8 cellular contexts compared by ENCODE assay signal in the genomic region with DNA sequence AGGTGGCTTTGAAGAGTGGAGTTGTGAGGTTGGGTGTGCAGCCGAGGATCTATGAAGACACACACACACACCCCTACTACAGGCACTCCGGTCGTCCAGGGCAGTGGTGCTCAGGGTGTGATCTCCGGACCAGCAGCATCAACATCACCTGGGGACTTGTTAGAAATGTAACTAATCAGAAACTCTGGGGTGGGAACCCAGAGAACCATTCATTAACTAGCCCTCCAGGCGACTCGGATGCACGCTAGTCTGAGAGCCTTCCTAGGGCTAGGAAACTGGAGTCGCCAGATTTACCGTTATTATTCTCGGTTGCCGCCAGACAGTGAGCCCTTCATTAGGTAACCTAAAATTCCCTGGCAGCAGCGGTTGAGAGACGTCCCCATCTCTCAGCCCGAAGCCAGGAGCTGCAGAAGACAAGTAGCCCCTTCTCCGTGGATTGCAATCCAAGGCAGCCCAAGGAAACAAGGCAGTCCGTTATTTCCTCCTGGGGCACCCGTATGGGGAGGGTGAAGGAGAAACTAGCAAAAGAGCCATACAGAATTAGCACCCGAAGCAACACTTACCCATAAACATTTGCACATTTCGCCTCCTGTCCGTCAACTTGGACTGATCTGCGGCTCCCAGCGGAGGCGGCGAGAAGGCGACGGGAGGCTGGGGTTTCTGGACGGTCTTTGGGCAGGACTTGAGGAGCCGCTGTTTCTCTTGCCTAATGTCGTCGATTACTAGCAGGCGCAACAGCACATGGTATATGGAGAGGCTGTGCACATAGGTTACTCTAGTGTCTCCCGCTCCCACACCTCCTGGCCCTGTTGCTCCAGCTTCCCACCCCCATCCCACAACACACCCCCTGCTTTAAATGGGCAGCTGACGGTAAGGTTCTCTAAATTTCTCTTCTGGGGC. TPM values are rescaled to one million over a fixed set of nuclear protein-coding genes. Genes with fewer than 3 reads are reported as not detected.
DNase-seq lines count a peak whose midpoint lies in the region; ATAC-seq lines count a peak whose summit lies in the region.

No MANE protein-coding gene starts in this region.

- intact Hi-C loops in left ventricle myocardium superior (cut with micrococcal nuclease), result no loop called here

- DNase-seq in AG20443 (ENCODE audit: low spot score), result peak; percentile 61
- DNase-seq in left ventricle myocardium superior, result peak; percentile 61
- DNase-seq in renal cortical epithelial cell (ENCODE audit: low read depth), result peak; percentile 66
- no peak for DNase-seq in epidermal melanocyte (ENCODE audit: insufficient read length, low spot score)
- no peak for DNase-seq in LoVo (ENCODE audit: low spot score)

- H3K27me3 Mint-ChIP-seq in activated T-helper 17 cell treated with anti-CD3 and anti-CD28 coated beads, Interleukin-2, amount 50 U/mL, for 72 hours, result peaks cover 70% of the 10 kb centered on the region

- peaks cover 5% of the 10 kb centered on the region for H3K36me3 Mint-ChIP-seq in activated T-helper 17 cell treated with anti-CD3 and anti-CD28 coated beads, Interleukin-2, amount 50 U/mL, for 72 hours (ENCODE audit: low read depth)

- peaks cover 7% of the 10 kb centered on the region for H3K4me1 Mint-ChIP-seq in activated T-helper 17 cell treated with anti-CD3 and anti-CD28 coated beads, Interleukin-2, amount 50 U/mL, for 72 hours

- H3K9me3 Mint-ChIP-seq in activated T-helper 17 cell treated with anti-CD3 and anti-CD28 coated beads, Interleukin-2, amount 50 U/mL, for 72 hours, result no peaks in the 10 kb centered on the region

- H3K4me3 Mint-ChIP-seq in activated T-helper 17 cell treated with anti-CD3 and anti-CD28 coated beads, Interleukin-2, amount 50 U/mL, for 72 hours, result peak overlapping the region; percentile 61

- ATAC-seq in GM19043 (IDR thresholded peaks at IDR 0.05; ENCODE audit: low read depth, unreplicated experiment) (peak; percentile 3), HG03378 (IDR thresholded peaks at IDR 0.05; ENCODE audit: unreplicated experiment) (peak; percentile 22), left ventricle myocardium superior (peak; percentile 1)
- ATAC-seq in activated T-helper 17 cell treated with anti-CD3 and anti-CD28 coated beads, Interleukin-2, amount 50 U/mL, for 72 hours (replicated peaks), result peak; percentile 13

- H3K27ac Mint-ChIP-seq in activated T-helper 17 cell treated with anti-CD3 and anti-CD28 coated beads, Interleukin-2, amount 50 U/mL, for 72 hours, result no peak overlapping the region

RNA-seq across cellular contexts. Expression of gene CCN1, which starts 2.9 kb away (rescaled TPM):
- total RNA-seq in activated T-helper 17 cell treated with anti-CD3 and anti-CD28 coated beads, Interleukin-2, amount 50 U/mL, for 72 hours, result not detected
- total RNA-seq in left ventricle myocardium superior (32.6 TPM), renal cortical epithelial cell (96.7 and 212 TPM in 2 replicates)

Comparison
In these comparisons a context has a peak if more than half of its experiments do, and no peak if none do; other contexts are left out.
1. DNase-seq: peak in AG20443 (single experiment), left ventricle myocardium superior (single experiment) and renal cortical epithelial cell (single experiment); none in epidermal melanocyte (single experiment) and LoVo (single experiment).
2. RNA of gene CCN1, which starts 2.9 kb away (total RNA-seq): 96.7 to 212 TPM in renal cortical epithelial cell and 32.6 TPM in left ventricle myocardium superior (single experiment); not detected in activated T-helper 17 cell treated with anti-CD3 and anti-CD28 coated beads, Interleukin-2, amount 50 U/mL, for 72 hours; every median in the first group is over 10 times any median in the second.
3. Peak in every context shown above with its lines, with median percentiles within 50 percentile points of each other: ATAC-seq.